In genomic region chr11:119453881-119454280, GRCh38 we compare ENCODE assay signal across 21 cellular contexts.
DNase-seq lines count a peak whose midpoint lies in the region; ATAC-seq and TF ChIP-seq lines count a peak whose summit lies in the region.
"Had no signal": no experiment of that assay in that cellular context is flagged by ENCODE, and none has a peak within 500 bp of the region (broad histone marks: within the 10 kb centered on the region; RNA-seq: fewer than 3 reads in every experiment).

No MANE protein-coding gene starts in this region.

- H3K36me3 ChIP-seq in Loucy (ENCODE audit: insufficient read depth, low read length) = no peaks in the 10 kb centered on the region
- H3K36me3 ChIP-seq: BE2C; BLaER1 treated with 17β-estradiol and CSF1 and Interleukin-3, amounts not matched to agents 10 nM and 100 nM; HAP-1 had no signal

- H3K4me3 ChIP-seq in Loucy (ENCODE audit: low read length, poor library complexity, severe bottlenecking) = no peak overlapping the region
- H3K4me3 ChIP-seq: A549; BLaER1 treated with 17β-estradiol and CSF1 and Interleukin-3, amounts not matched to agents 10 nM and 100 nM; GM23338; HAP-1 had no signal

- H3K9me2 ChIP-seq in Loucy (replicated peaks; ENCODE audit: low read depth, low read length) = no peaks in the 10 kb centered on the region

- no peak overlapping the region for H3K4me2 ChIP-seq in Loucy (ENCODE audit: low read depth, low read length, poor library complexity, severe bottlenecking)
- H3K4me2 ChIP-seq: A549, GM23338 had no signal

- DNase-seq in ELF-1 (ENCODE audit: low read depth, low spot score) = peak; percentile 22
- DNase-seq in islet precursor cell = peak; percentile 60
- no peak for DNase-seq in NCI-H1048 (lab: John Stamatoyannopoulos, UW)
- DNase-seq: 8988T; ACHN; AML-193; BE2C; CD4-positive, alpha-beta T cell; CD8-positive, alpha-beta memory T cell; DMS 273 treated with DMSO at 0.1 percent for 48 hours; DMS79; EL; GF-D8; HFFc6 had no signal

- 0 out of 2 replicates have a peak overlapping the region, but pooled peaks have one; percentile 2 for H2AFZ ChIP-seq in Loucy (ENCODE audit: low read length)
- H2AFZ ChIP-seq: GM23338 had no signal

- H3K9ac ChIP-seq in Loucy (ENCODE audit: low read depth, low read length, poor library complexity, severe bottlenecking) = no peak overlapping the region
- H3K9ac ChIP-seq: BLaER1 treated with 17β-estradiol and CSF1 and Interleukin-3, amounts not matched to agents 10 nM and 100 nM had no signal

- ATAC-seq in HG03135 (IDR thresholded peaks at IDR 0.05; ENCODE audit: unreplicated experiment) (no peak), HG02970 (IDR thresholded peaks at IDR 0.05; ENCODE audit: low FRiP score, unreplicated experiment) (no peak)
- ATAC-seq: A549, GM23338 had no signal

- no peaks in the 10 kb centered on the region for H3F3A ChIP-seq in Loucy (ENCODE audit: low read depth)

- H3K79me2 ChIP-seq in Loucy (ENCODE audit: insufficient read depth, low read length) = no peaks in the 10 kb centered on the region

- H3K9me3 ChIP-seq in Loucy (ENCODE audit: insufficient read depth, low read depth, low read length) = no peaks in the 10 kb centered on the region
- H3K9me3 ChIP-seq: A549; BE2C; BLaER1 treated with 17β-estradiol and CSF1 and Interleukin-3, amounts not matched to agents 10 nM and 100 nM; HAP-1 had no signal

- TF ChIP-seq CTCF in Loucy (conservative IDR thresholded peaks at IDR 0.05; ENCODE audit: low read length) = no peak

- H4K20me1 ChIP-seq in Loucy (ENCODE audit: insufficient read depth, low read length, poor library complexity, severe bottlenecking) = no peaks in the 10 kb centered on the region
- H4K20me1 ChIP-seq: BLaER1 treated with 17β-estradiol and CSF1 and Interleukin-3, amounts not matched to agents 10 nM and 100 nM had no signal

- H3K4me1 ChIP-seq in Loucy (ENCODE audit: insufficient read depth, low read length, poor library complexity, severe bottlenecking) = no peaks in the 10 kb centered on the region
- H3K4me1 ChIP-seq: A549, HAP-1 had no signal

- H3K27me3 ChIP-seq in Loucy (ENCODE audit: insufficient read depth, low read length, poor library complexity, severe bottlenecking) = no peaks in the 10 kb centered on the region
- H3K27me3 ChIP-seq: BE2C; BLaER1 treated with 17β-estradiol and CSF1 and Interleukin-3, amounts not matched to agents 10 nM and 100 nM had no signal
